ENCODE assay signal across 9 cellular contexts in the genomic region with DNA sequence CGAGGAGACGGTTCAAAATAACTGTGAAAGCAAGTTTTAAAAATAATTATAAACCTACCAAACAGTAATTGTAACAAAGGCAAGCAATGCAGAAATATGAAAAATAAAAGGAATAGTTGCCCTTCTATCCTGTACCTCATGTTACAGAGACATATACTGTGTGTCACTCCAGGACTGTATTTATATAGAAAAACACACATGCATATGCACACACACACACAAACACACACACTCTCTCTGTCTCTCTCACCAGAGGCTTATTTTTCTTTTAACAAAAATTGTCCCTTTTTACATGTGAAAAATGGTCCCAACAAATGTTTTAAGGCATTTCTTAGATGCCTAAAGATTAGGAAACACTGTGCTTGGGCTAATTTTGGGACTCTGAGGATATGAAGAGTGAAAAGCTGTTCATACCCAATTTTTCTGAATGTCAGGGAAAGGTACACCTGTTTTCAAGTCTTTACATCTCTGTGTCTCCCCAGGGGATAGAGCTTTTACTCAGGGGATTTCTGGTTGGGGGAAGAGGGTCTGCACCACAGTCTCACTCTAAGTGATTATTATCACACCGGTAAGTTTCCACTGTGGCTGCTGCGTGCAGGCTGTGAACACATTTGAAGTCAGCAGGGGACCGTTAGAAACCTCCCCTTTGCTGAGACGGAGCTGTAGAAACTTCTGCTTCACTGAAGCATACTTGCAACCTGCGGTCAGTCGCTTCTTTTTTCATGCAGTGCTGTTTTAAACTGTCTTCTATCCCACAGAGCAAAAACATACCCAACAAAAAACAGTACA. TPM values are rescaled to one million over a fixed set of nuclear protein-coding genes. Genes with fewer than 3 reads are reported as not detected.
A peak's percentile ranks its signal among the peaks of the same experiment; 100 is the strongest.
DNase-seq lines count a peak whose midpoint lies in the region; ATAC-seq and TF ChIP-seq lines count a peak whose summit lies in the region.
"Had no signal": no experiment of that assay in that cellular context is flagged by ENCODE, and none has a peak within 500 bp of the region (broad histone marks: within the 10 kb centered on the region; RNA-seq: fewer than 3 reads in every experiment).

No MANE protein-coding gene starts in this region.

- peak overlapping the region; percentile 30 for H3K4me3 ChIP-seq in OCI-LY1 (ENCODE audit: low read depth, low read length, poor library complexity, severe bottlenecking)
- H3K4me3 ChIP-seq: skin epidermis had no signal

- no peak overlapping the region for H2AFZ ChIP-seq in OCI-LY1 (ENCODE audit: low read length)

- H3K9me3 Mint-ChIP-seq in brain, result no peaks in the 10 kb centered on the region

- peak; percentile 4 to 23 for DNase-seq in stimulated activated CD8-positive, alpha-beta memory T cell treated with anti-CD3 and anti-CD28 coated beads, Interleukin-2, amount 100 ng/mL, for 48 hours (ENCODE audit: low read depth in 2 of 2)
- DNase-seq in NCI-H2029 (lab: John Stamatoyannopoulos, UW) (no peak), OCI-M2 (lab: John Stamatoyannopoulos, UW; ENCODE audit: unreplicated experiment) (no peak), DMS114 treated with DMSO at 0.1 percent for 48 hours (lab: John Stamatoyannopoulos, UW; ENCODE audit: unreplicated experiment) (no peak)

- peaks cover 30% of the 10 kb centered on the region for H3F3A ChIP-seq in OCI-LY1 (ENCODE audit: insufficient read depth, low read length)

- peaks cover 3% of the 10 kb centered on the region; the same call in 1 of the 2 replicates for H3K79me2 ChIP-seq in OCI-LY1 (ENCODE audit: insufficient read depth, low read length)

- TF ChIP-seq CTCF in OCI-LY1 (IDR thresholded peaks at IDR 0.05; ENCODE audit: low read length), result no peak
- no peak for TF ChIP-seq CTCF in brain (conservative IDR thresholded peaks at IDR 0.05)

- no peaks in the 10 kb centered on the region for H3K36me3 ChIP-seq in OCI-LY1 (ENCODE audit: insufficient read depth, low read length)

- H4K20me1 ChIP-seq in OCI-LY1 (ENCODE audit: insufficient read depth, low read length), result no peaks in the 10 kb centered on the region

- no peaks in the 10 kb centered on the region for H3K27me3 ChIP-seq in OCI-LY1 (ENCODE audit: insufficient read depth, low read length)

- H3K4me1 ChIP-seq in OCI-LY1 (ENCODE audit: insufficient read depth, low read length, severe bottlenecking), result peaks cover 100% of the 10 kb centered on the region

- H3K27ac Mint-ChIP-seq in brain, result peak overlapping the region in 1 of 5 experiments; percentile 16

- peak overlapping the region in 4 of 5 experiments; percentile 27 to 54 (median 36) for H3K4me3 Mint-ChIP-seq in brain

- H3K27me3 Mint-ChIP-seq in brain, result no peaks in the 10 kb centered on the region

- no peaks in the 10 kb centered on the region for H3K36me3 Mint-ChIP-seq in brain

- peak overlapping the region; percentile 100 for H3K27ac ChIP-seq in OCI-LY1 (ENCODE audit: low read depth, low read length, poor library complexity, severe bottlenecking)

- peak overlapping the region; percentile 58 for H3K4me2 ChIP-seq in OCI-LY1 (ENCODE audit: low read length)

- no peaks in the 10 kb centered on the region for H3K9me2 ChIP-seq in OCI-LY1 (ENCODE audit: low read depth, low read length)

- ATAC-seq in GM18907 (IDR thresholded peaks at IDR 0.05; ENCODE audit: unreplicated experiment), result peak; percentile 94
- ATAC-seq in HG02840 (IDR thresholded peaks at IDR 0.05; ENCODE audit: low FRiP score, unreplicated experiment), result peak; percentile 95

- H3K4me1 Mint-ChIP-seq in brain, result peaks cover 36% of the 10 kb centered on the region

- H3K9ac ChIP-seq in OCI-LY1 (ENCODE audit: low read length), result peak overlapping the region; percentile 83

- H3K9me3 ChIP-seq in OCI-LY1 (ENCODE audit: low read length), result no peaks in the 10 kb centered on the region

RNA-seq across cellular contexts. Expression of a gene that starts 51.4 kb away (rescaled TPM):
- polyA plus RNA-seq in brain (ENCODE audit: insufficient read depth, low read depth, low replicate concordance), result 18.5 TPM

Comparison
In these comparisons a context has a peak if more than half of its experiments do, and no peak if none do; other contexts are left out.
1. DNase-seq: peak in stimulated activated CD8-positive, alpha-beta memory T cell treated with anti-CD3 and anti-CD28 coated beads, Interleukin-2, amount 100 ng/mL, for 48 hours (2 of 2); none in NCI-H2029 (single experiment), OCI-M2 (single experiment) and DMS114 treated with DMSO at 0.1 percent for 48 hours (single experiment).